In genomic region chr7:96709381-96710228, GRCh38 we compare ENCODE assay signal across 8 cellular contexts. TPM values are rescaled to one million over a fixed set of nuclear protein-coding genes. Genes with fewer than 3 reads are reported as not detected.
DNase-seq lines count a peak whose midpoint lies in the region; ATAC-seq, FAIRE-seq and TF ChIP-seq lines count a peak whose summit lies in the region.

Gene SEM1 (minus strand): TSS chr7:96709846. CDS start chr7:96709763, 83 bp downstream.

- 0 to 1% methylated on average over 18 to 28 of the region's 46 CpGs for WGBS in gastroesophageal sphincter (ENCODE audit: low coverage in 1 of 2), 2 donors

- peaks cover 38% of the 10 kb centered on the region for H4K20me1 ChIP-seq in Loucy (ENCODE audit: insufficient read depth, low read length, poor library complexity, severe bottlenecking)

- no peaks in the 10 kb centered on the region for H3F3A ChIP-seq in Loucy (ENCODE audit: low read depth)

- peaks cover 49% of the 10 kb centered on the region for H3K79me2 ChIP-seq in Loucy (ENCODE audit: insufficient read depth, low read length)

- peak within 1 kb of the TSS; percentile 93 for H3K4me3 ChIP-seq in Loucy (ENCODE audit: low read length, poor library complexity, severe bottlenecking)
- peak within 1 kb of the TSS; percentile 67 for H3K4me3 ChIP-seq in SJSA1
- H3K4me3 ChIP-seq in gastroesophageal sphincter: peak within 1 kb of the TSS; percentile 71 to 95
- H3K4me3 ChIP-seq in neutrophil (ENCODE audit: low read depth in 1 of 2, low read length in 1 of 2): peak within 1 kb of the TSS; percentile 68 to 77

- H3K4me2 ChIP-seq in Loucy (ENCODE audit: low read depth, low read length, poor library complexity, severe bottlenecking): peak within 1 kb of the TSS; percentile 90

- ATAC-seq in gastroesophageal sphincter: peak; percentile 97

- TF ChIP-seq POLR2A in H54 (IDR thresholded peaks at IDR 0.05; ENCODE audit: low read depth, low read length): peak; percentile 71
- no peak for TF ChIP-seq POLR2A in gastroesophageal sphincter (IDR thresholded peaks at IDR 0.05)

- peak within 1 kb of the TSS; percentile 97 for H2AFZ ChIP-seq in Loucy (ENCODE audit: low read length)

- peak within 1 kb of the TSS; percentile 85 for H3K9ac ChIP-seq in Loucy (ENCODE audit: low read depth, low read length, poor library complexity, severe bottlenecking)

- H3K27me3 ChIP-seq in Loucy (ENCODE audit: insufficient read depth, low read length, poor library complexity, severe bottlenecking) (peaks cover 45% of the 10 kb centered on the region), SJSA1 (replicated peaks) (no peaks in the 10 kb centered on the region), gastroesophageal sphincter (peaks cover 3% of the 10 kb centered on the region), neutrophil (peaks cover 19% of the 10 kb centered on the region)

- TF ChIP-seq EP300 in gastroesophageal sphincter (IDR thresholded peaks at IDR 0.05): no peak

- H3K9me3 ChIP-seq in Loucy (ENCODE audit: insufficient read depth, low read depth, low read length) (peaks cover 9% of the 10 kb centered on the region; the same call in 1 of the 2 replicates), SJSA1 (replicated peaks) (no peaks in the 10 kb centered on the region), gastroesophageal sphincter (no peaks in the 10 kb centered on the region), neutrophil (peaks cover 6% of the 10 kb centered on the region)

- FAIRE-seq in H54 (lab: Jason Lieb, UNC): peak; percentile 76

- in situ Hi-C loops in G401 (cut with HindIII; ENCODE audit: low sequenced_read_pairs): no loop called here

- H3K36me3 ChIP-seq in Loucy (ENCODE audit: insufficient read depth, low read length): no peaks in the 10 kb centered on the region
- H3K36me3 ChIP-seq in SJSA1: peaks cover 29% of the 10 kb centered on the region
- H3K36me3 ChIP-seq in gastroesophageal sphincter: peaks cover 0 to 8% of the 10 kb centered on the region in 2 donors
- no peaks in the 10 kb centered on the region for H3K36me3 ChIP-seq in neutrophil

- peak; percentile 94 for DNase-seq in G401 (ENCODE audit: low spot score)
- DNase-seq in H54 (ENCODE audit: insufficient read length, low spot score): peak; percentile 25
- peak; percentile 78 to 89 for DNase-seq in SJSA1 (ENCODE audit: low read depth in 1 of 2, low spot score in 2 of 2)
- peak; percentile 70 for DNase-seq in activated naive CD4-positive, alpha-beta T cell treated with Interleukin-2 at 50 U/mL for 16 hours
- DNase-seq in substantia nigra (lab: John Stamatoyannopoulos, UW): peak; percentile 25 to 88 (median 73)

- no peaks in the 10 kb centered on the region for H3K9me2 ChIP-seq in Loucy (replicated peaks; ENCODE audit: low read depth, low read length)

- H3K4me1 ChIP-seq in Loucy (ENCODE audit: insufficient read depth, low read length, poor library complexity, severe bottlenecking) (peaks cover 33% of the 10 kb centered on the region), SJSA1 (replicated peaks) (peaks cover 16% of the 10 kb centered on the region), gastroesophageal sphincter (peaks cover 0 to 37% (median 10%) of the 10 kb centered on the region in 3 donors), neutrophil (ENCODE audit: control insufficient read depth in 1 of 2, insufficient read depth in 1 of 2, low read depth in 1 of 2, low read length in 1 of 2) (peaks cover 10 to 12% of the 10 kb centered on the region in 2 experiments)

- TF ChIP-seq CTCF in Loucy (conservative IDR thresholded peaks at IDR 0.05; ENCODE audit: low read length): no peak
- peak in 1 of 4 experiments; percentile 12 for TF ChIP-seq CTCF in gastroesophageal sphincter (IDR thresholded peaks at IDR 0.05)
- TF ChIP-seq CTCF in neutrophil (IDR thresholded peaks at IDR 0.05): no peak

- peak within 1 kb of the TSS; percentile 91 for H3K27ac ChIP-seq in SJSA1
- peak within 1 kb of the TSS; percentile 69 to 93 (median 86) for H3K27ac ChIP-seq in gastroesophageal sphincter
- H3K27ac ChIP-seq in neutrophil: peak within 1 kb of the TSS; percentile 38
- H3K27ac ChIP-seq in substantia nigra (ENCODE audit: low read depth, low read length, poor library complexity, severe bottlenecking): peak within 1 kb of the TSS; percentile 64

RNA-seq across cellular contexts. Expression of gene SEM1, which starts in this region (rescaled TPM):
- total RNA-seq in G401 (2014; rRNA removed; shearing (Covaris generic)): 87.4 and 94.7 TPM in 2 replicates
- total RNA-seq in SJSA1 (2014; rRNA removed; shearing (Covaris generic)): 64.3 and 110 TPM in 2 replicates
- total RNA-seq in gastroesophageal sphincter: 10 to 100 TPM; 15.2 to 39.2 (median 37.5) TPM

Comparison
In these comparisons a context has a peak if more than half of its experiments do, and no peak if none do; other contexts are left out.
1. Peak in every context shown above with its lines: DNase-seq, ATAC-seq, H3K4me3 ChIP-seq and H3K27ac ChIP-seq.
2. DNase-seq: peak in every context shown above with its lines; median percentile 94 in G401; 84 in SJSA1; 73 in substantia nigra; 70 in activated naive CD4-positive, alpha-beta T cell treated with Interleukin-2 at 50 U/mL for 16 hours; 25 in H54.
3. H3K27ac ChIP-seq: peak in every context shown above with its lines; median percentile 91 in SJSA1; 86 in gastroesophageal sphincter; 64 in substantia nigra; 38 in neutrophil.